ENCODE assay signal across 8 cellular contexts in genomic region chr20:33664085-33664761, GRCh38. TPM values are rescaled to one million over a fixed set of nuclear protein-coding genes. Genes with fewer than 3 reads are reported as not detected.
DNase-seq lines count a peak whose midpoint lies in the region; ATAC-seq and TF ChIP-seq lines count a peak whose summit lies in the region.

No MANE protein-coding gene starts in this region.

- no peaks in the 10 kb centered on the region for H3K9me3 Mint-ChIP-seq in brain

- peak overlapping the region; percentile 84 to 94 (median 93) for H3K27ac Mint-ChIP-seq in brain

- H3K36me3 Mint-ChIP-seq in brain = peaks cover 4% of the 10 kb centered on the region

- H3K27ac ChIP-seq in 22Rv1 (peak overlapping the region; percentile 98), HUES48 (ENCODE audit: low read depth, low read length) (peak overlapping the region; percentile 81)

- H3K27me3 ChIP-seq in HUES48 (ENCODE audit: control insufficient read depth, insufficient read depth, low read length) = peaks cover 7% of the 10 kb centered on the region
- H3K27me3 ChIP-seq in mucosa of stomach (ENCODE audit: control insufficient read depth, insufficient read depth, low read length) = no peaks in the 10 kb centered on the region

- peaks cover 4% of the 10 kb centered on the region for H3K27me3 Mint-ChIP-seq in brain

- TF ChIP-seq CTCF in 22Rv1 (IDR thresholded peaks at IDR 0.05) = no peak
- TF ChIP-seq CTCF in brain (conservative IDR thresholded peaks at IDR 0.05) = no peak

- peaks cover 23% of the 10 kb centered on the region for H3K4me1 ChIP-seq in HUES48 (ENCODE audit: control insufficient read depth, insufficient read depth, low read length)
- H3K4me1 ChIP-seq in mucosa of stomach (ENCODE audit: control insufficient read depth, insufficient read depth, low read length) = peaks cover 31% of the 10 kb centered on the region

- peaks cover 35% of the 10 kb centered on the region for H3K4me1 Mint-ChIP-seq in brain

- DNase-seq in kidney glomerular epithelial cell (lab: John Stamatoyannopoulos, UW) (no peak), posterior vena cava (ENCODE audit: low spot score) (no peak)

- H3K4me3 ChIP-seq in HUES48 (ENCODE audit: low read depth, low read length) = peak overlapping the region; percentile 93
- H3K4me3 ChIP-seq in mucosa of stomach (ENCODE audit: low read length) = peak overlapping the region; percentile 62

- H3K4me3 Mint-ChIP-seq in brain = peak overlapping the region; percentile 87 to 93 (median 87)

- H3K9ac ChIP-seq in HUES48 (ENCODE audit: low read depth, low read length) (peak overlapping the region; percentile 68), mucosa of stomach (ENCODE audit: low read length) (peak overlapping the region; percentile 86)

- intact Hi-C loops in posterior vena cava (cut with DNase I) = no loop called here

- H3K36me3 ChIP-seq in HUES48 (ENCODE audit: control insufficient read depth, insufficient read depth, low read length) = peaks cover 13% of the 10 kb centered on the region
- H3K36me3 ChIP-seq in mucosa of stomach (ENCODE audit: control insufficient read depth, insufficient read depth, low read length) = no peaks in the 10 kb centered on the region

- ATAC-seq in HG03432 (IDR thresholded peaks at IDR 0.05; ENCODE audit: unreplicated experiment) = no peak
- ATAC-seq in GM21390 (IDR thresholded peaks at IDR 0.05; ENCODE audit: unreplicated experiment) = no peak

- H3K9me3 ChIP-seq in HUES48 (ENCODE audit: control insufficient read depth, insufficient read depth, low read length) (no peaks in the 10 kb centered on the region), mucosa of stomach (ENCODE audit: control insufficient read depth, low read length) (no peaks in the 10 kb centered on the region)

RNA-seq across cellular contexts. Expression of gene C20orf144, which starts 2.1 kb away (rescaled TPM):
- polyA plus RNA-seq in brain (ENCODE audit: insufficient read depth, low read depth, low replicate concordance) = 0.14 TPM
- not detected for total RNA-seq in posterior vena cava

RNA-seq across cellular contexts. Expression of gene ACTL10, which starts 2.5 kb away (rescaled TPM):
- polyA plus RNA-seq in brain (ENCODE audit: insufficient read depth, low read depth, low replicate concordance) = 1.4 TPM
- total RNA-seq in posterior vena cava = 1 to 10 TPM; 1.2 to 1.4 TPM

RNA-seq across cellular contexts. Expression of gene NECAB3, which starts 10.0 kb away (rescaled TPM):
- 75.9 TPM for polyA plus RNA-seq in brain (ENCODE audit: insufficient read depth, low read depth, low replicate concordance)
- total RNA-seq in posterior vena cava = 10 to 100 TPM; 25.5 to 36.6 TPM

RNA-seq across cellular contexts. Expression of gene E2F1, which starts 22.0 kb away (rescaled TPM):
- 73.1 TPM for polyA plus RNA-seq in brain (ENCODE audit: insufficient read depth, low read depth, low replicate concordance)
- 1 to 10 TPM; 2.0 to 2.2 TPM for total RNA-seq in posterior vena cava

RNA-seq across cellular contexts. Expression of gene PXMP4, which starts 55.9 kb away (rescaled TPM):
- polyA plus RNA-seq in brain (ENCODE audit: insufficient read depth, low read depth, low replicate concordance) = 23.5 TPM
- total RNA-seq in posterior vena cava = 1 to 10 TPM; 5.2 to 9.0 TPM
